In genomic region chr19:47228937-47229673, GRCh38 we compare ENCODE assay signal across 8 cellular contexts. TPM values are rescaled to one million over a fixed set of nuclear protein-coding genes. Genes with fewer than 3 reads are reported as not detected.
DNase-seq lines count a peak whose midpoint lies in the region; ATAC-seq and TF ChIP-seq lines count a peak whose summit lies in the region.

No MANE protein-coding gene starts in this region.

- H3K36me3 Mint-ChIP-seq in activated CD4-positive, alpha-beta T cell treated with anti-CD3 and anti-CD28 coated beads, Interleukin-2, amount 10 ng/mL, durations not matched to agents 24 days and 14 days (ENCODE audit: low read depth) = peaks cover 10% of the 10 kb centered on the region
- peaks cover 12% of the 10 kb centered on the region for H3K36me3 Mint-ChIP-seq in endothelial cell (ENCODE audit: low read depth, unreplicated experiment)

- peak; percentile 7 for TF ChIP-seq POLR2A in GM19193 (IDR thresholded peaks at IDR 0.05; ENCODE audit: extremely low read depth, insufficient read depth, insufficient read length)
- no peak for TF ChIP-seq POLR2A in spleen (IDR thresholded peaks at IDR 0.05)

- H3K4me3 ChIP-seq in AG04449 (ENCODE audit: low read depth, low read length) (peak overlapping the region; percentile 95), spleen (peak overlapping the region in 7 of 8 donors; percentile 93 to 99 (median 98))

- H3K4me3 Mint-ChIP-seq in activated CD4-positive, alpha-beta T cell treated with anti-CD3 and anti-CD28 coated beads, Interleukin-2, amount 10 ng/mL, durations not matched to agents 24 days and 14 days = no peak overlapping the region
- H3K4me3 Mint-ChIP-seq in endothelial cell (ENCODE audit: unreplicated experiment) = no peak overlapping the region

- DNase-seq in AG04449 (ENCODE audit: low read depth, low spot score) = no peak
- DNase-seq in activated CD4-positive, alpha-beta T cell treated with anti-CD3 and anti-CD28 coated beads, Interleukin-2, amount 10 ng/mL, durations not matched to agents 24 days and 14 days = peak; percentile 83
- peak; percentile 85 for DNase-seq in foreskin melanocyte
- DNase-seq in spleen = no peak
- DNase-seq in endothelial cell (ENCODE audit: low spot score) = no peak
- no peak for DNase-seq in amniotic stem cell (lab: John Stamatoyannopoulos, UW)

- no peaks in the 10 kb centered on the region for H3K27me3 Mint-ChIP-seq in activated CD4-positive, alpha-beta T cell treated with anti-CD3 and anti-CD28 coated beads, Interleukin-2, amount 10 ng/mL, durations not matched to agents 24 days and 14 days
- peaks cover 20% of the 10 kb centered on the region for H3K27me3 Mint-ChIP-seq in endothelial cell (ENCODE audit: unreplicated experiment)

- no peaks in the 10 kb centered on the region for H3K9me3 Mint-ChIP-seq in activated CD4-positive, alpha-beta T cell treated with anti-CD3 and anti-CD28 coated beads, Interleukin-2, amount 10 ng/mL, durations not matched to agents 24 days and 14 days
- H3K9me3 Mint-ChIP-seq in endothelial cell (ENCODE audit: unreplicated experiment) = no peaks in the 10 kb centered on the region

- intact Hi-C loops in activated CD4-positive, alpha-beta T cell treated with anti-CD3 and anti-CD28 coated beads, Interleukin-2, amount 10 ng/mL, durations not matched to agents 24 days and 14 days (cut with micrococcal nuclease) = loop anchor here (5.0 kb wide), 1 partner anchor 97 kb away; the partner anchor contains the start of gene SAE1
- intact Hi-C loops in spleen (cut with DNase I; ENCODE audit: low total_unique reads) = no loop called here

- ATAC-seq in GM18519 (IDR thresholded peaks at IDR 0.05; ENCODE audit: low FRiP score, unreplicated experiment) = no peak

- H3K4me1 ChIP-seq in spleen = peaks cover 28 to 77% (median 67%) of the 10 kb centered on the region in 6 donors

- POLR2A ChIA-PET in AG04449 (lab: Yijun Ruan, JAX) = no interaction called here

- peak overlapping the region; percentile 91 to 99 (median 98) for H3K27ac ChIP-seq in spleen

- H3K27me3 ChIP-seq in spleen (replicated peaks in 1 of 7) = peaks cover 0 to 14% (median 0%) of the 10 kb centered on the region in 7 donors

- 10 to 31% (median 22%) methylated on average over 7 to 10 of the region's 10 CpGs for WGBS in spleen, 5 donors

- peaks cover 28% of the 10 kb centered on the region for H3K4me1 Mint-ChIP-seq in activated CD4-positive, alpha-beta T cell treated with anti-CD3 and anti-CD28 coated beads, Interleukin-2, amount 10 ng/mL, durations not matched to agents 24 days and 14 days
- peaks cover 19% of the 10 kb centered on the region for H3K4me1 Mint-ChIP-seq in endothelial cell (ENCODE audit: unreplicated experiment)

- peaks cover 0 to 7% (median 0%) of the 10 kb centered on the region in 6 donors for H3K36me3 ChIP-seq in spleen

- CTCF ChIA-PET in AG04449 (lab: Yijun Ruan, JAX) = interaction anchor here (1.1 to 9.0 kb wide), 2 partner anchors 16 to 71 kb away, joined by 5 to 104 read pairs; no protein-coding TSS in a partner anchor

- no peaks in the 10 kb centered on the region for H3K9me3 ChIP-seq in spleen

- no peak for TF ChIP-seq CTCF in AG04449 (IDR thresholded peaks at IDR 0.05; ENCODE audit: insufficient read depth, low read length, missing control alignments)
- no peak for TF ChIP-seq CTCF in spleen (IDR thresholded peaks at IDR 0.05 in 8 of 11, conservative IDR thresholded peaks at IDR 0.05 in 3 of 11)
- no peak for TF ChIP-seq CTCF in endothelial cell (IDR thresholded peaks at IDR 0.05; ENCODE audit: unreplicated experiment)

- H3K27ac Mint-ChIP-seq in activated CD4-positive, alpha-beta T cell treated with anti-CD3 and anti-CD28 coated beads, Interleukin-2, amount 10 ng/mL, durations not matched to agents 24 days and 14 days = no peak overlapping the region
- no peak overlapping the region for H3K27ac Mint-ChIP-seq in endothelial cell (ENCODE audit: unreplicated experiment)

RNA-seq across cellular contexts. Expression of gene BBC3, which starts 1.9 kb away (rescaled TPM):
- total RNA-seq in activated CD4-positive, alpha-beta T cell treated with anti-CD3 and anti-CD28 coated beads, Interleukin-2, amount 10 ng/mL, durations not matched to agents 24 days and 14 days = 17.4 and 17.6 TPM in 2 replicates
- total RNA-seq in spleen (10 to 100 TPM in 6 of 7 donors, 1 to 10 TPM in 1; 6.3 to 17.0 (median 11.3) TPM), endothelial cell (ENCODE audit: unreplicated experiment) (18.6 TPM)
- 10 to 100 TPM in 1 of 3 donors, 1 to 10 TPM in 2; 7.1 to 12.6 (median 9.5) TPM for polyA plus RNA-seq in spleen

RNA-seq across cellular contexts. Expression of gene CCDC9, which starts 27.2 kb away (rescaled TPM):
- total RNA-seq in activated CD4-positive, alpha-beta T cell treated with anti-CD3 and anti-CD28 coated beads, Interleukin-2, amount 10 ng/mL, durations not matched to agents 24 days and 14 days = 40.6 and 44.6 TPM in 2 replicates
- 10 to 100 TPM; 13.0 to 43.0 (median 32.6) TPM for total RNA-seq in spleen
- polyA plus RNA-seq in spleen = 10 to 100 TPM; 11.0 to 38.7 (median 15.9) TPM
- 28.0 TPM for total RNA-seq in endothelial cell (ENCODE audit: unreplicated experiment)

RNA-seq across cellular contexts. Expression of gene INAFM1, which starts 45.6 kb away (rescaled TPM):
- 10.6 and 11.0 TPM in 2 replicates for total RNA-seq in activated CD4-positive, alpha-beta T cell treated with anti-CD3 and anti-CD28 coated beads, Interleukin-2, amount 10 ng/mL, durations not matched to agents 24 days and 14 days
- total RNA-seq in spleen (10 to 100 TPM in 4 of 7 donors, 1 to 10 TPM in 3; 3.9 to 19.8 (median 13.8) TPM), endothelial cell (ENCODE audit: unreplicated experiment) (4.8 TPM)
- 10 to 100 TPM in 2 of 3 donors, 1 to 10 TPM in 1; 8.1 to 12.9 (median 11.3) TPM for polyA plus RNA-seq in spleen

Comparison
In these comparisons a context has a peak if more than half of its experiments do, and no peak if none do; other contexts are left out.
1. DNase-seq: peak in activated CD4-positive, alpha-beta T cell treated with anti-CD3 and anti-CD28 coated beads, Interleukin-2, amount 10 ng/mL, durations not matched to agents 24 days and 14 days (single experiment) and foreskin melanocyte (single experiment); none in AG04449 (single experiment), spleen (single experiment), endothelial cell (single experiment) and amniotic stem cell (single experiment).